ENCODE assay signal across 11 cellular contexts in the genomic region with DNA sequence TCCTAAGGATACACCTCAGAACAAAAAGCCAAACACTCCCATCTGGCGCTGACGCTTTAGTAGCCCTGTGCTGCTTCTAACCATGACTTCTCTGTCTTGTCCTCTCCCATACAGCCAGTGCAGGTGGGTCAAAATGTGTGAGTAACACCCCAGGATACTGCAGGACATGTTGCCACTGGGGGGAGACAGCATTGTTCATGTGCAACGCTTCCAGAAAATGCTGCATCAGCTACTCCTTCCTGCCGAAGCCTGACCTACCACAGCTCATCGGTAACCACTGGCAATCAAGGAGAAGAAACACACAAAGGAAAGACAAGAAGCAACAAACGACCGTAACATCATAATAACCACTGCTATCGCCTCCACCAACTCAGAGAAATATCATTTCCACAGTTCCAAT. TPM values are rescaled to one million over a fixed set of nuclear protein-coding genes. Genes with fewer than 3 reads are reported as not detected.
A peak's percentile ranks its signal among the peaks of the same experiment; 100 is the strongest.
DNase-seq lines count a peak whose midpoint lies in the region; ATAC-seq and TF ChIP-seq lines count a peak whose summit lies in the region.
"Had no signal": no experiment of that assay in that cellular context is flagged by ENCODE, and none has a peak within 500 bp of the region (broad histone marks: within the 10 kb centered on the region; RNA-seq: fewer than 3 reads in every experiment).

No MANE protein-coding gene starts in this region.

- H3K27ac Mint-ChIP-seq in activated CD4-positive, alpha-beta memory T cell treated with anti-CD3 and anti-CD28 coated beads, Interleukin-2, amount 10 ng/mL, durations not matched to agents 7 days and 5 days, result no peak overlapping the region

- 65% methylated on average over 8 of the region's 8 CpGs for WGBS in SK-N-SH (ENCODE audit: low lambda C conversion rate)
- 78% methylated on average over 8 of the region's 8 CpGs for WGBS in liver

- POLR2A ChIA-PET in SK-N-SH (lab: Yijun Ruan, JAX), result no interaction called here
- POLR2A ChIA-PET in activated CD4-positive, alpha-beta memory T cell treated with anti-CD3 and anti-CD28 coated beads, Interleukin-2, amount 10 ng/mL, durations not matched to agents 7 days and 5 days (lab: Charles Lee), result interaction anchor here (1.4 kb wide), 1 partner anchor 12 kb away, joined by 4 read pairs; no protein-coding TSS in a partner anchor

- H3K79me2 ChIP-seq in SK-N-SH (ENCODE audit: insufficient read depth), result no peaks in the 10 kb centered on the region

- ATAC-seq in SK-N-SH treated with all-trans-retinoic acid at 6 μM for 48 hours, result peak; percentile 32; the same call in 1 of the 3 replicates
- ATAC-seq in HG03159 (IDR thresholded peaks at IDR 0.05; ENCODE audit: unreplicated experiment), result no peak

- no peak for TF ChIP-seq EP300 in SK-N-SH (IDR thresholded peaks at IDR 0.05; ENCODE audit: borderline replicate concordance in 1 of 2, low read depth in 1 of 2, low read length in 1 of 2)

- DNase-seq in SK-N-SH (no peak), HT1080 (ENCODE audit: low read depth) (peak; percentile 55), NCI-H226 (no peak)
- peak; percentile 27 for DNase-seq in activated CD4-positive, alpha-beta memory T cell treated with anti-CD3 and anti-CD28 coated beads, Interleukin-2, amount 10 ng/mL, durations not matched to agents 7 days and 5 days
- no peak for DNase-seq in stimulated activated CD4-positive, alpha-beta T cell treated with anti-CD3 and anti-CD28 coated beads, Interleukin-15, amount 100 ng/mL, for 24 hours
- DNase-seq: heart right ventricle had no signal

- CTCF ChIA-PET in SK-N-SH (lab: Yijun Ruan, JAX), result interaction anchor here (1.3 to 2.5 kb wide), 2 partner anchors 8 to 71 kb away, joined by 7 to 16 read pairs; no protein-coding TSS in a partner anchor
- CTCF ChIA-PET in activated CD4-positive, alpha-beta memory T cell treated with anti-CD3 and anti-CD28 coated beads, Interleukin-2, amount 10 ng/mL, durations not matched to agents 7 days and 5 days (lab: Charles Lee), result interaction anchor here (0.8 to 2.8 kb wide), 5 partner anchors 7 to 96 kb away, joined by 3 to 9 read pairs (median 5); no protein-coding TSS in a partner anchor

- no peak overlapping the region for H3K4me2 ChIP-seq in SK-N-SH
- H3K4me2 ChIP-seq: BLaER1 treated with 17β-estradiol and CSF1 and Interleukin-3, amounts not matched to agents 10 nM and 100 nM had no signal

- no peak overlapping the region for H2AFZ ChIP-seq in SK-N-SH (ENCODE audit: low read depth)

- peaks cover 13% of the 10 kb centered on the region for H3K27me3 Mint-ChIP-seq in activated CD4-positive, alpha-beta memory T cell treated with anti-CD3 and anti-CD28 coated beads, Interleukin-2, amount 10 ng/mL, durations not matched to agents 7 days and 5 days
- H3K27me3 Mint-ChIP-seq: T-cell had no signal

- H3K4me1 Mint-ChIP-seq in activated CD4-positive, alpha-beta memory T cell treated with anti-CD3 and anti-CD28 coated beads, Interleukin-2, amount 10 ng/mL, durations not matched to agents 7 days and 5 days, result peaks cover 17% of the 10 kb centered on the region

- H3K4me3 ChIP-seq in SK-N-SH (ENCODE audit: low read depth in 2 of 2, low read length in 1 of 2), result no peak overlapping the region
- H3K4me3 ChIP-seq in liver (ENCODE audit: low read depth in 1 of 3, low read length in 3 of 3), result no peak overlapping the region
- H3K4me3 ChIP-seq: BLaER1 treated with 17β-estradiol and CSF1 and Interleukin-3, amounts not matched to agents 10 nM and 100 nM; heart right ventricle had no signal

- no peaks in the 10 kb centered on the region for H3K36me3 Mint-ChIP-seq in activated CD4-positive, alpha-beta memory T cell treated with anti-CD3 and anti-CD28 coated beads, Interleukin-2, amount 10 ng/mL, durations not matched to agents 7 days and 5 days (ENCODE audit: low read depth)
- H3K36me3 Mint-ChIP-seq: T-cell had no signal

- no peak for TF ChIP-seq RAD21 in SK-N-SH (IDR thresholded peaks at IDR 0.05; ENCODE audit: low read length)
- TF ChIP-seq RAD21 in liver (IDR thresholded peaks at IDR 0.05), result peak; percentile 17 to 27

- no peaks in the 10 kb centered on the region for H3F3A ChIP-seq in SK-N-SH (replicated peaks; ENCODE audit: insufficient read depth)

- H3K27me3 ChIP-seq in SK-N-SH (ENCODE audit: insufficient read depth), result peaks cover 14% of the 10 kb centered on the region; the same call in 1 of the 2 replicates
- H3K27me3 ChIP-seq in liver (ENCODE audit: control insufficient read depth in 4 of 4, insufficient read depth in 4 of 4, low read length in 3 of 4), result no peaks in the 10 kb centered on the region
- H3K27me3 ChIP-seq: BLaER1 treated with 17β-estradiol and CSF1 and Interleukin-3, amounts not matched to agents 10 nM and 100 nM had no signal

- H3K4me1 ChIP-seq in SK-N-SH (ENCODE audit: control insufficient read depth in 1 of 2, insufficient read depth in 2 of 2, low read depth in 1 of 2, low read length in 1 of 2) (peaks cover 0 to 12% of the 10 kb centered on the region in 2 experiments; a peak in 1 of 4 replicates), liver (ENCODE audit: control insufficient read depth in 4 of 4, insufficient read depth in 4 of 4, low read length in 3 of 4) (peaks cover 2 to 20% (median 11%) of the 10 kb centered on the region in 4 donors)
- H3K4me1 ChIP-seq: BLaER1 treated with 17β-estradiol and CSF1 and Interleukin-3, amounts not matched to agents 10 nM and 100 nM; heart right ventricle had no signal

- no peak for TF ChIP-seq CTCF in SK-N-SH (IDR thresholded peaks at IDR 0.05)
- no peak for TF ChIP-seq CTCF in liver (IDR thresholded peaks at IDR 0.05; ENCODE audit: low read depth, low read length, missing input control)

- no peaks in the 10 kb centered on the region for H3K9me3 Mint-ChIP-seq in activated CD4-positive, alpha-beta memory T cell treated with anti-CD3 and anti-CD28 coated beads, Interleukin-2, amount 10 ng/mL, durations not matched to agents 7 days and 5 days
- H3K9me3 Mint-ChIP-seq: T-cell had no signal

- H3K9me2 ChIP-seq in SK-N-SH, result no peaks in the 10 kb centered on the region

- H3K9ac ChIP-seq in SK-N-SH, result no peak overlapping the region
- no peak overlapping the region for H3K9ac ChIP-seq in liver (ENCODE audit: low read depth in 1 of 2, low read length in 2 of 2)
- H3K9ac ChIP-seq: BLaER1 treated with 17β-estradiol and CSF1 and Interleukin-3, amounts not matched to agents 10 nM and 100 nM had no signal

- no peak overlapping the region for H3K4me3 Mint-ChIP-seq in activated CD4-positive, alpha-beta memory T cell treated with anti-CD3 and anti-CD28 coated beads, Interleukin-2, amount 10 ng/mL, durations not matched to agents 7 days and 5 days
- H3K4me3 Mint-ChIP-seq: T-cell had no signal

- no peaks in the 10 kb centered on the region for H3K36me3 ChIP-seq in SK-N-SH (replicated peaks in 1 of 2; ENCODE audit: control insufficient read depth in 1 of 2, insufficient read depth in 2 of 2, low read length in 1 of 2)
- H3K36me3 ChIP-seq in liver (ENCODE audit: control insufficient read depth in 4 of 4, insufficient read depth in 3 of 4, low read depth in 1 of 4, low read length in 3 of 4), result no peaks in the 10 kb centered on the region
- H3K36me3 ChIP-seq: BLaER1 treated with 17β-estradiol and CSF1 and Interleukin-3, amounts not matched to agents 10 nM and 100 nM; heart right ventricle had no signal

- H4K20me1 ChIP-seq in SK-N-SH (ENCODE audit: insufficient read depth), result no peaks in the 10 kb centered on the region
- H4K20me1 ChIP-seq: BLaER1 treated with 17β-estradiol and CSF1 and Interleukin-3, amounts not matched to agents 10 nM and 100 nM had no signal

- H3K27ac ChIP-seq in SK-N-SH (ENCODE audit: low read depth in 2 of 2, low read length in 1 of 2) (no peak overlapping the region), liver (ENCODE audit: low read depth in 1 of 2, low read length in 2 of 2) (no peak overlapping the region)
- H3K27ac ChIP-seq: BLaER1 treated with 17β-estradiol and CSF1 and Interleukin-3, amounts not matched to agents 10 nM and 100 nM; heart right ventricle had no signal

- no peaks in the 10 kb centered on the region for H3K9me3 ChIP-seq in SK-N-SH
- no peaks in the 10 kb centered on the region for H3K9me3 ChIP-seq in liver (ENCODE audit: control insufficient read depth in 4 of 4, low read length in 3 of 4)
- H3K9me3 ChIP-seq: BLaER1 treated with 17β-estradiol and CSF1 and Interleukin-3, amounts not matched to agents 10 nM and 100 nM; heart right ventricle had no signal

RNA-seq across cellular contexts. Expression of a gene that starts 1.4 kb away (rescaled TPM):
- not detected in 2 replicates for polyA plus RNA-seq in SK-N-SH (2012; rRNA removed)
- not detected in 2 replicates for polyA plus RNA-seq in SK-N-SH (2012; cell fraction: cytosol; rRNA removed)
- not detected in 2 replicates for polyA plus RNA-seq in SK-N-SH (2012; cell fraction: nucleus; rRNA removed)
- not detected in 2 replicates for total RNA-seq in HT1080 (2014; rRNA removed; shearing (Covaris generic))
- not detected in 2 replicates for polyA plus RNA-seq in HT1080 (2015; cell fraction: cytosol; rRNA removed)
- not detected in 2 replicates for polyA plus RNA-seq in HT1080 (2015; cell fraction: nucleus; rRNA removed)
- not detected for total RNA-seq in activated CD4-positive, alpha-beta memory T cell treated with anti-CD3 and anti-CD28 coated beads, Interleukin-2, amount 10 ng/mL, durations not matched to agents 7 days and 5 days
- total RNA-seq in liver, result under 1 TPM in 1 of 2 donors, not detected in 1; 0.08 TPM
- polyA plus RNA-seq in liver, result under 1 TPM in 1 of 2 donors, not detected in 1; 0.08 TPM
- total RNA-seq: T-cell had no signal
- polyA plus RNA-seq: heart right ventricle had no signal

RNA-seq across cellular contexts. Expression of a gene that starts 31.6 kb away (rescaled TPM):
- 16.6 and 19.4 TPM in 2 replicates for polyA plus RNA-seq in SK-N-SH (2012; rRNA removed)
- 11.7 and 12.4 TPM in 2 replicates for polyA plus RNA-seq in SK-N-SH (2012; cell fraction: cytosol; rRNA removed)
- 39.5 and 59.8 TPM in 2 replicates for polyA plus RNA-seq in SK-N-SH (2012; cell fraction: nucleus; rRNA removed)
- total RNA-seq in HT1080 (2014; rRNA removed; shearing (Covaris generic)), result 0.23 and 0.50 TPM in 2 replicates
- 1.7 and 2.2 TPM in 2 replicates for polyA plus RNA-seq in HT1080 (2015; cell fraction: cytosol; rRNA removed)
- 5.3 and 6.7 TPM in 2 replicates for polyA plus RNA-seq in HT1080 (2015; cell fraction: nucleus; rRNA removed)
- 1 to 10 TPM; 5.9 to 6.0 TPM for total RNA-seq in activated CD4-positive, alpha-beta memory T cell treated with anti-CD3 and anti-CD28 coated beads, Interleukin-2, amount 10 ng/mL, durations not matched to agents 7 days and 5 days
- 1 to 10 TPM; 1.2 to 2.2 TPM for total RNA-seq in liver
- 1 to 10 TPM in 1 of 2 donors, under 1 TPM in 1; 0.70 to 2.6 TPM for polyA plus RNA-seq in liver

RNA-seq across cellular contexts. Expression of a gene that starts 31.9 kb away (rescaled TPM):
- polyA plus RNA-seq in SK-N-SH (2012; rRNA removed), result not detected in 2 replicates
- polyA plus RNA-seq in SK-N-SH (2012; cell fraction: cytosol; rRNA removed), result not detected in 2 replicates
- not detected in 2 replicates for polyA plus RNA-seq in SK-N-SH (2012; cell fraction: nucleus; rRNA removed)
- total RNA-seq in HT1080 (2014; rRNA removed; shearing (Covaris generic)), result not detected in 2 replicates
- polyA plus RNA-seq in HT1080 (2015; cell fraction: cytosol; rRNA removed), result not detected in 2 replicates
- not detected in 2 replicates for polyA plus RNA-seq in HT1080 (2015; cell fraction: nucleus; rRNA removed)
- total RNA-seq in activated CD4-positive, alpha-beta memory T cell treated with anti-CD3 and anti-CD28 coated beads, Interleukin-2, amount 10 ng/mL, durations not matched to agents 7 days and 5 days, result not detected
- not detected for total RNA-seq in liver
- not detected for polyA plus RNA-seq in liver
- total RNA-seq: heart right ventricle, T-cell had no signal
- polyA plus RNA-seq: heart right ventricle had no signal

RNA-seq across cellular contexts. Expression of a gene that starts 38.4 kb away (rescaled TPM):
- polyA plus RNA-seq in SK-N-SH (2012; rRNA removed) (9.0 and 9.5 TPM in 2 replicates), liver (1 to 10 TPM; 2.4 to 5.0 TPM)
- 8.7 and 10.1 TPM in 2 replicates for polyA plus RNA-seq in SK-N-SH (2012; cell fraction: cytosol; rRNA removed)
- 9.4 and 10.3 TPM in 2 replicates for polyA plus RNA-seq in SK-N-SH (2012; cell fraction: nucleus; rRNA removed)
- total RNA-seq in HT1080 (2014; rRNA removed; shearing (Covaris generic)), result 17.3 and 22.2 TPM in 2 replicates
- polyA plus RNA-seq in HT1080 (2015; cell fraction: cytosol; rRNA removed), result 14.9 and 17.1 TPM in 2 replicates
- 11.4 and 13.0 TPM in 2 replicates for polyA plus RNA-seq in HT1080 (2015; cell fraction: nucleus; rRNA removed)
- 10 to 100 TPM; 23.5 to 23.9 TPM for total RNA-seq in activated CD4-positive, alpha-beta memory T cell treated with anti-CD3 and anti-CD28 coated beads, Interleukin-2, amount 10 ng/mL, durations not matched to agents 7 days and 5 days
- total RNA-seq in liver, result 10 to 100 TPM in 1 of 2 donors, 1 to 10 TPM in 1; 6.2 to 22.1 TPM

Comparison
In these comparisons a context has a peak if more than half of its experiments do, and no peak if none do; other contexts are left out.
1. DNase-seq: peak in HT1080 (single experiment) and activated CD4-positive, alpha-beta memory T cell treated with anti-CD3 and anti-CD28 coated beads, Interleukin-2, amount 10 ng/mL, durations not matched to agents 7 days and 5 days (single experiment); none in SK-N-SH (single experiment), stimulated activated CD4-positive, alpha-beta T cell treated with anti-CD3 and anti-CD28 coated beads, Interleukin-15, amount 100 ng/mL, for 24 hours (single experiment) and NCI-H226 (single experiment).